ENCODE assay signal across 8 cellular contexts in the genomic region with DNA sequence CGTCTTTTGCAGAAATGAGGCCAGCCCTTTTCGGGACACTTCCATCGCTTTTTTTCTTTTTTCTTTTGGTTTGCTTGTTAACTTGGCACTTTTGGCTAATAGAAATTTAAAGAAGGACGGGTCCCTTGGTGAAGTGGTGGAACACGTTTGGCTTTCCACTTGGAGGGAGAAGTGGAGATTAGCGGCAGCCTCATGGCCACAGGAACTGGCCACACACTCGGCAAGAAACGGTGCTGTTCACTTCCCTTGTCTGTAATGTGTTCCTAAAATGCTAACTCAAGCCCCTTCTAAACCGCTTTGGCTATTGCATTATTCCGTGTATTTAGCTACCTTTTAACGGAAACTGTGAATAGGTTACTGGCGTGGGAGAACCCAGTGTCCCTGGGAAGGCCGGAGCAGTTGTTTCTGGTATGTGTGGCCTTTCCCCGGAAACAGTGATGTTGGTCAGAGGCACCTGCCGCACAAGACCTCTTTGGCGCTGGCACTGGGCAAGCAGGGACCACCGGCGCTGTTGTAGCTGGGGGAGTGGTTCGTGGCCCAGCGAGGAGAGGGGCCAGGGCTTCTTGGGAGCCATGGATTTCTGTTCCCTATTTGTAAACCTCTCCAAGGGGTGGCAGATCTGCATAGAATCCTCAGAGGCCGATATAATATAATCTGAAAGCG. TPM values are rescaled to one million over a fixed set of nuclear protein-coding genes. Genes with fewer than 3 reads are reported as not detected.
DNase-seq lines count a peak whose midpoint lies in the region; ATAC-seq and TF ChIP-seq lines count a peak whose summit lies in the region.

No MANE protein-coding gene starts in this region.

- ATAC-seq in sciatic nerve, result no peak

- peak overlapping the region in 7 of 8 donors; percentile 21 to 76 (median 59) for H3K4me3 Mint-ChIP-seq in CD4-positive, alpha-beta memory T cell

- no peaks in the 10 kb centered on the region for H3K9me3 Mint-ChIP-seq in CD4-positive, alpha-beta memory T cell

- H3K79me2 ChIP-seq in fibroblast of lung (ENCODE audit: control insufficient read depth, insufficient read depth, low read length) (no peaks in the 10 kb centered on the region), osteoblast (ENCODE audit: insufficient read depth, low read length) (no peaks in the 10 kb centered on the region)

- H3K36me3 Mint-ChIP-seq in CD4-positive, alpha-beta memory T cell, result no peaks in the 10 kb centered on the region

- H3K9ac ChIP-seq in NT2/D1 (ENCODE audit: insufficient read length, low read depth), result no peak overlapping the region
- no peak overlapping the region for H3K9ac ChIP-seq in fibroblast of lung (ENCODE audit: insufficient read depth, low read length)

- no peak overlapping the region for H3K4me3 ChIP-seq in CD4-positive, alpha-beta memory T cell (ENCODE audit: low read length in 2 of 2)
- H3K4me3 ChIP-seq in NT2/D1 (ENCODE audit: insufficient read length, low read depth) (peak overlapping the region; percentile 36), fibroblast of lung (replicated peaks in 1 of 4; ENCODE audit: control extremely low read depth in 1 of 4, insufficient read depth in 1 of 4, low read depth in 3 of 4, low read length in 4 of 4) (peak overlapping the region in 2 of 4 experiments; percentile 48 to 53), osteoblast (ENCODE audit: insufficient read depth, low read length) (peak overlapping the region; percentile 72)

- H3K4me2 ChIP-seq in fibroblast of lung (ENCODE audit: extremely low read depth, insufficient read depth, low read length) (peak overlapping the region; percentile 40), osteoblast (ENCODE audit: insufficient read depth, low read length) (peak overlapping the region; percentile 82)

- TF ChIP-seq CTCF in fibroblast of lung (conservative IDR thresholded peaks at IDR 0.05 in 1 of 2, IDR thresholded peaks at IDR 0.05 in 1 of 2; ENCODE audit: low read depth in 1 of 2, low read length in 2 of 2), result no peak
- TF ChIP-seq CTCF in osteoblast (IDR thresholded peaks at IDR 0.05; ENCODE audit: extremely low read depth, low read depth, low read length), result no peak

- no peaks in the 10 kb centered on the region for H3K36me3 ChIP-seq in CD4-positive, alpha-beta memory T cell (ENCODE audit: insufficient read depth, low read length)
- H3K36me3 ChIP-seq in NT2/D1 (ENCODE audit: insufficient read depth, insufficient read length, low read length), result no peaks in the 10 kb centered on the region
- H3K36me3 ChIP-seq in fibroblast of lung (ENCODE audit: control insufficient read depth, insufficient read depth, low read length), result no peaks in the 10 kb centered on the region
- no peaks in the 10 kb centered on the region for H3K36me3 ChIP-seq in osteoblast (ENCODE audit: insufficient read depth, low read length)

- POLR2A ChIA-PET in CD4-positive, alpha-beta memory T cell (lab: Charles Lee; ENCODE audit: partially characterized antibody), result no interaction called here

- no peak overlapping the region for H3K27ac ChIP-seq in CD4-positive, alpha-beta memory T cell (ENCODE audit: low read depth, low read length)
- H3K27ac ChIP-seq in fibroblast of lung (ENCODE audit: insufficient read depth, low read length), result no peak overlapping the region
- H3K27ac ChIP-seq in osteoblast (ENCODE audit: low read depth, low read length), result no peak overlapping the region

- no peaks in the 10 kb centered on the region for H3K9me3 ChIP-seq in CD4-positive, alpha-beta memory T cell (ENCODE audit: control insufficient read depth in 1 of 2, low read length in 2 of 2)
- H3K9me3 ChIP-seq in NT2/D1 (ENCODE audit: insufficient read depth, low read length), result no peaks in the 10 kb centered on the region
- no peaks in the 10 kb centered on the region for H3K9me3 ChIP-seq in fibroblast of lung (ENCODE audit: control insufficient read depth, insufficient read depth, low read depth, low read length)
- no peaks in the 10 kb centered on the region for H3K9me3 ChIP-seq in osteoblast (ENCODE audit: low read depth, low read length)

- no peaks in the 10 kb centered on the region for H4K20me1 ChIP-seq in fibroblast of lung (ENCODE audit: control insufficient read depth, extremely low read depth, insufficient read depth, low read length)
- no peaks in the 10 kb centered on the region for H4K20me1 ChIP-seq in osteoblast (ENCODE audit: insufficient read depth, low read length)

- H3K27me3 ChIP-seq in CD4-positive, alpha-beta memory T cell (ENCODE audit: insufficient read depth, low read length), result peaks cover 7% of the 10 kb centered on the region
- H3K27me3 ChIP-seq in NT2/D1 (ENCODE audit: insufficient read depth, insufficient read length) (peaks cover 35% of the 10 kb centered on the region), fibroblast of lung (ENCODE audit: control insufficient read depth, insufficient read depth, low read length) (peaks cover 13% of the 10 kb centered on the region), osteoblast (ENCODE audit: insufficient read depth, low read length) (peaks cover 8% of the 10 kb centered on the region)

- intact Hi-C loops in CD4-positive, alpha-beta memory T cell (cut with micrococcal nuclease), result no loop called here
- intact Hi-C loops in sciatic nerve (cut with DNase I), result no loop called here

- H3K4me1 Mint-ChIP-seq in CD4-positive, alpha-beta memory T cell, result peaks cover 5 to 15% (median 6%) of the 10 kb centered on the region in 4 donors

- no peak for DNase-seq in CD4-positive, alpha-beta memory T cell
- DNase-seq in NT2/D1 (ENCODE audit: low read depth, low spot score), result no peak
- peak in 1 of 2 donors; percentile 35 for DNase-seq in fibroblast of lung (ENCODE audit: low read depth in 2 of 2)
- DNase-seq in osteoblast (ENCODE audit: insufficient read length, low spot score, missing footprints), result peak; percentile 57
- no peak for DNase-seq in sciatic nerve (ENCODE audit: low spot score)
- DNase-seq in stimulated activated CD8-positive, alpha-beta memory T cell treated with anti-CD3 and anti-CD28 coated beads, Interleukin-4, amount 100 ng/mL, for 48 hours, result no peak
- DNase-seq in AG08395 (ENCODE audit: low spot score), result no peak
- DNase-seq in HK-2 (ENCODE audit: unreplicated experiment), result no peak

- H2AFZ ChIP-seq in fibroblast of lung (ENCODE audit: low read length) (no peak overlapping the region), osteoblast (ENCODE audit: low read length) (peak overlapping the region; percentile 68)

- H3K4me1 ChIP-seq in CD4-positive, alpha-beta memory T cell (ENCODE audit: insufficient read depth, low read length), result peaks cover 14% of the 10 kb centered on the region
- H3K4me1 ChIP-seq in NT2/D1 (ENCODE audit: insufficient read depth, insufficient read length) (peaks cover 29% of the 10 kb centered on the region), fibroblast of lung (ENCODE audit: control insufficient read depth, extremely low read depth, insufficient read depth, low read length) (peaks cover 5% of the 10 kb centered on the region), osteoblast (ENCODE audit: insufficient read depth, low read length) (peaks cover 21% of the 10 kb centered on the region)

- no peak overlapping the region for H3K27ac Mint-ChIP-seq in CD4-positive, alpha-beta memory T cell

- CTCF ChIA-PET in CD4-positive, alpha-beta memory T cell (lab: Charles Lee; ENCODE audit: partially characterized antibody), result no interaction called here

- peaks cover 18 to 21% of the 10 kb centered on the region in 2 donors for H3K27me3 Mint-ChIP-seq in CD4-positive, alpha-beta memory T cell

RNA-seq across cellular contexts. Expression of gene RAMP1, which starts 1.0 kb away (rescaled TPM):
- total RNA-seq in CD4-positive, alpha-beta memory T cell, result not detected
- 10 to 100 TPM in 1 of 2 donors, 1 to 10 TPM in 1; 1.3 to 10.8 TPM for polyA plus RNA-seq in CD4-positive, alpha-beta memory T cell
- total RNA-seq in fibroblast of lung (16.0 and 16.4 TPM in 2 replicates), osteoblast (1.8 and 4.4 TPM in 2 replicates), sciatic nerve (26.3 TPM)
- polyA plus RNA-seq in fibroblast of lung, result 3.2 and 3.3 TPM in 2 replicates
- 7.1 and 11.1 TPM in 2 replicates for polyA plus RNA-seq in fibroblast of lung (2012)
- 1.6 and 3.4 TPM in 2 replicates for polyA minus RNA-seq in fibroblast of lung (ENCODE audit: low replicate concordance)

Comparison
In these comparisons a context has a peak if more than half of its experiments do, and no peak if none do; other contexts are left out.
1. H3K4me3 ChIP-seq: peak in NT2/D1 (single experiment) and osteoblast (single experiment); none in CD4-positive, alpha-beta memory T cell (0 of 2).